In the genomic region with DNA sequence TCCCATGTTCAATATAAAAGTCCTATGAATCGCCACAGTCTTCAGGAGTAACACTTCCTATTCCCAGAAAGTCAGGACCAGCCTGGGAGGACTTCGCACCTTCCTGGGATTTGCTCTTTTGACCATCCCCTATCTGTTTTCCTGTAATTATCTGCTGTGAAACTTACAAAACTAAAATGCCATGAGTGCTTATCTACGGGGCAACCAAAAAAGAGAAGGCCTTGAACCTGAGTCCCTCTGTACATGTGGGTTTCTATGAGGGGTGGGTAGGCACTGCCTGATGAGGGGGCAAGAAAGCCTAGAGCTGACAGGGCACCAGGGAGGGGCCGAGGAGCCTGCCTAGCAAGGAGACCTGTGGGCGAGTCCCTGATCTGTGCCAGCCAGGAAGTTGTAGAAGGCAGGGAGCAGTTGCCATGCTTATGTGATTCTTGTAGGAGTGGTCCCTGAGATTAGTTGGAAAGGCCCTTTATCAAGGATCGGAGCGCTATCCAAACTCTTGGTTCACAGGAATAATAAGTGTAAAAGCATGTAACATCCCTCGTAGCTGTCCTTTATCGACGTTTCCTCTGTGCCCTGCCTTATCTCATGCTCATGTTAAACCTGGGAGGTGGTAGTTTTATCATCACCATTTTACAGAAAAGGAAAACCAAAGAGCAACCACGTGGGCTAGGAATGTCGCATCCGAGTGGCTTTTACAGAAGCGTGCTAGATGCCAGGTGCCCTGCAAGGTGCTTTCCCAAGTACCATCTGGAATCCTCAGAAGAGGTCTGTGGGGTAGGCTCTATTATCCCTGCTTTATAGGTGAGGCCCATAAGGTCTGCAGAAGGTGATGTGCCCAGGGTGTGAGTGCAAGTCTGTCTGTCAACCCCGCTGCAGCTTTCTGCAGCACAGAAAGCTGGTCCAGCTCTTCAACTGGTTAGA, we compare ENCODE assay signal across 9 cellular contexts.
DNase-seq lines count a peak whose midpoint lies in the region; ATAC-seq and TF ChIP-seq lines count a peak whose summit lies in the region.
"Had no signal": no experiment of that assay in that cellular context is flagged by ENCODE, and none has a peak within 500 bp of the region (broad histone marks: within the 10 kb centered on the region; RNA-seq: fewer than 3 reads in every experiment).

No MANE protein-coding gene starts in this region.

- peaks cover 80% of the 10 kb centered on the region for H3K4me1 Mint-ChIP-seq in activated T-cell treated with anti-CD3 and anti-CD28 coated beads, Interleukin-2, amount 50 U/mL, for 24 hours (ENCODE audit: low read depth)
- H3K4me1 Mint-ChIP-seq in activated CD8-positive, alpha-beta T cell treated with anti-CD3 and anti-CD28 coated beads for 36 hours (ENCODE audit: low read depth) = peaks cover 84% of the 10 kb centered on the region

- no peaks in the 10 kb centered on the region for H3K9me3 Mint-ChIP-seq in activated T-cell treated with anti-CD3 and anti-CD28 coated beads, Interleukin-2, amount 50 U/mL, for 24 hours
- H3K9me3 Mint-ChIP-seq in activated CD8-positive, alpha-beta T cell treated with anti-CD3 and anti-CD28 coated beads for 36 hours = peaks cover 5% of the 10 kb centered on the region

- TF ChIP-seq CTCF in activated CD8-positive, alpha-beta T cell treated with anti-CD3 and anti-CD28 coated beads for 36 hours (IDR thresholded peaks at IDR 0.05) = no peak
- TF ChIP-seq CTCF in lower lobe of right lung (IDR thresholded peaks at IDR 0.05) (no peak), thyroid gland (IDR thresholded peaks at IDR 0.05) (no peak)

- ATAC-seq in activated CD8-positive, alpha-beta T cell treated with anti-CD3 and anti-CD28 coated beads for 36 hours = no peak
- ATAC-seq in lower lobe of right lung (peak; percentile 46 to 48), HG02884 (IDR thresholded peaks at IDR 0.05; ENCODE audit: unreplicated experiment) (no peak), GM21526 (IDR thresholded peaks at IDR 0.05; ENCODE audit: low FRiP score, unreplicated experiment) (no peak)

- no peaks in the 10 kb centered on the region for H3K36me3 Mint-ChIP-seq in activated T-cell treated with anti-CD3 and anti-CD28 coated beads, Interleukin-2, amount 50 U/mL, for 24 hours (ENCODE audit: low read depth)
- H3K36me3 Mint-ChIP-seq in activated CD8-positive, alpha-beta T cell treated with anti-CD3 and anti-CD28 coated beads for 36 hours (ENCODE audit: low read depth) = peaks cover 7% of the 10 kb centered on the region

- WGBS in thyroid gland, 2 donors = 59 to 68% methylated on average over 14 to 15 of the region's 15 CpGs

- H3K27ac Mint-ChIP-seq in activated T-cell treated with anti-CD3 and anti-CD28 coated beads, Interleukin-2, amount 50 U/mL, for 24 hours = peak overlapping the region; percentile 26
- peak overlapping the region; percentile 98 for H3K27ac Mint-ChIP-seq in activated CD8-positive, alpha-beta T cell treated with anti-CD3 and anti-CD28 coated beads for 36 hours

- H3K9me3 ChIP-seq in lower lobe of right lung = no peaks in the 10 kb centered on the region
- no peaks in the 10 kb centered on the region for H3K9me3 ChIP-seq in thyroid gland
- H3K9me3 ChIP-seq: gastroesophageal sphincter had no signal

- no peaks in the 10 kb centered on the region for H3K27me3 Mint-ChIP-seq in activated T-cell treated with anti-CD3 and anti-CD28 coated beads, Interleukin-2, amount 50 U/mL, for 24 hours
- H3K27me3 Mint-ChIP-seq in activated CD8-positive, alpha-beta T cell treated with anti-CD3 and anti-CD28 coated beads for 36 hours = peaks cover 2% of the 10 kb centered on the region

- TF ChIP-seq POLR2A in thyroid gland (IDR thresholded peaks at IDR 0.05) = no peak

- H3K4me1 ChIP-seq in lower lobe of right lung = peaks cover 63% of the 10 kb centered on the region
- H3K4me1 ChIP-seq in thyroid gland = peaks cover 16 to 45% of the 10 kb centered on the region in 2 donors

- H3K27me3 ChIP-seq in lower lobe of right lung (ENCODE audit: low read depth) = no peaks in the 10 kb centered on the region
- H3K27me3 ChIP-seq in thyroid gland = no peaks in the 10 kb centered on the region
- H3K27me3 ChIP-seq: gastroesophageal sphincter had no signal

- DNase-seq in activated T-cell treated with anti-CD3 and anti-CD28 coated beads, Interleukin-2, amount 50 U/mL, for 24 hours = no peak
- DNase-seq in activated T-cell treated with anti-CD3 and anti-CD28 coated beads, Interleukin-2, amount 50 U/mL, for 1 hour = no peak
- no peak for DNase-seq in activated CD8-positive, alpha-beta T cell treated with anti-CD3 and anti-CD28 coated beads for 36 hours
- no peak for DNase-seq in lower lobe of right lung
- peak; percentile 65 to 71 for DNase-seq in thyroid gland
- DNase-seq in cerebellum (ENCODE audit: low spot score) = no peak

- intact Hi-C loops in activated CD8-positive, alpha-beta T cell treated with anti-CD3 and anti-CD28 coated beads for 36 hours (cut with micrococcal nuclease) = loop anchor here (5.0 to 10.0 kb wide), 2 partner anchors 100 to 273 kb away; no protein-coding TSS in a partner anchor
- intact Hi-C loops in lower lobe of right lung (cut with DNase I) (no loop called here), thyroid gland (cut with DNase I) (no loop called here)

- H3K4me3 ChIP-seq in lower lobe of right lung = no peak overlapping the region
- no peak overlapping the region for H3K4me3 ChIP-seq in thyroid gland (replicated peaks in 1 of 3)
- H3K4me3 ChIP-seq: gastroesophageal sphincter had no signal

- POLR2A ChIA-PET in activated CD8-positive, alpha-beta T cell treated with anti-CD3 and anti-CD28 coated beads for 36 hours (lab: Charles Lee) = interaction anchor here (0.8 to 10.4 kb wide), 2 partner anchors 98 to 108 kb away, joined by 3 to 112 read pairs; a partner anchor contains a TSS

- H3K27ac ChIP-seq in lower lobe of right lung (peak overlapping the region; percentile 56), thyroid gland (peak overlapping the region; percentile 55 to 93 (median 85))

- CTCF ChIA-PET in activated CD8-positive, alpha-beta T cell treated with anti-CD3 and anti-CD28 coated beads for 36 hours (lab: Charles Lee) = interaction anchor here (1.7 kb wide), 1 partner anchor 107 kb away, joined by 5 read pairs; no protein-coding TSS in a partner anchor

- no peaks in the 10 kb centered on the region for H3K36me3 ChIP-seq in lower lobe of right lung
- H3K36me3 ChIP-seq in thyroid gland = no peaks in the 10 kb centered on the region
- H3K36me3 ChIP-seq: gastroesophageal sphincter had no signal

- H3K4me3 Mint-ChIP-seq in activated T-cell treated with anti-CD3 and anti-CD28 coated beads, Interleukin-2, amount 50 U/mL, for 24 hours = no peak overlapping the region
- peak overlapping the region; percentile 66 for H3K4me3 Mint-ChIP-seq in activated CD8-positive, alpha-beta T cell treated with anti-CD3 and anti-CD28 coated beads for 36 hours

Comparison
In these comparisons a context has a peak if more than half of its experiments do, and no peak if none do; other contexts are left out.
1. DNase-seq: peak in thyroid gland (2 of 2); none in activated T-cell treated with anti-CD3 and anti-CD28 coated beads, Interleukin-2, amount 50 U/mL, for 24 hours (single experiment), activated T-cell treated with anti-CD3 and anti-CD28 coated beads, Interleukin-2, amount 50 U/mL, for 1 hour (single experiment), activated CD8-positive, alpha-beta T cell treated with anti-CD3 and anti-CD28 coated beads for 36 hours (single experiment), lower lobe of right lung (single experiment) and cerebellum (single experiment).
2. ATAC-seq: peak in lower lobe of right lung (2 of 2); none in activated CD8-positive, alpha-beta T cell treated with anti-CD3 and anti-CD28 coated beads for 36 hours (single experiment), HG02884 (single experiment) and GM21526 (single experiment).